In genomic region chr2:97845818-97846217, GRCh38 we compare ENCODE assay signal across 16 cellular contexts.
"Had no signal": no experiment of that assay in that cellular context is flagged by ENCODE, and none has a peak within 500 bp of the region (broad histone marks: within the 10 kb centered on the region; RNA-seq: fewer than 3 reads in every experiment).

No MANE protein-coding gene starts in this region.

- H3K27me3 ChIP-seq: cardiac muscle cell, testis, upper lobe of left lung had no signal

- H3K27me3 Mint-ChIP-seq: activated B cell treated with CpG ODN at 0.5 μM for 24 hours; activated CD4-positive, alpha-beta memory T cell treated with anti-CD3 and anti-CD28 coated beads for 36 hours; activated naive CD8-positive, alpha-beta T cell treated with anti-CD3 and anti-CD28 coated beads, Interleukin-2, amount 10 ng/mL, durations not matched to agents 7 days and 5 days had no signal

- H3K4me3 ChIP-seq: cardiac muscle cell, lower lobe of right lung, testis, upper lobe of left lung had no signal

- H3K4me1 ChIP-seq: testis had no signal

- H3K27ac ChIP-seq: cardiac muscle cell, lower lobe of right lung, testis, upper lobe of left lung had no signal

- ATAC-seq: activated CD8-positive, alpha-beta memory T cell treated with anti-CD3 and anti-CD28 coated beads, Interleukin-2, amount 10 ng/mL, durations not matched to agents 7 days and 5 days; left cardiac atrium; lower lobe of right lung had no signal

- H3K4me1 Mint-ChIP-seq: nephron progenitor cell had no signal

- H3K9me3 ChIP-seq: lower lobe of right lung, testis, upper lobe of left lung had no signal

- H3K4me3 Mint-ChIP-seq: activated B cell treated with CpG ODN at 0.5 μM for 24 hours; activated CD4-positive, alpha-beta memory T cell treated with anti-CD3 and anti-CD28 coated beads for 36 hours; activated CD8-positive, alpha-beta memory T cell treated with anti-CD3 and anti-CD28 coated beads, Interleukin-2, amount 10 ng/mL, durations not matched to agents 7 days and 5 days; activated naive CD8-positive, alpha-beta T cell treated with anti-CD3 and anti-CD28 coated beads, Interleukin-2, amount 10 ng/mL, durations not matched to agents 7 days and 5 days; nephron progenitor cell had no signal

- DNase-seq: activated B cell treated with CpG ODN at 0.5 μM for 24 hours; activated CD4-positive, alpha-beta memory T cell treated with anti-CD3 and anti-CD28 coated beads for 36 hours; activated CD4-positive, alpha-beta T cell treated with anti-CD3 and anti-CD28 coated beads for 4 hours; activated CD8-positive, alpha-beta memory T cell treated with anti-CD3 and anti-CD28 coated beads, Interleukin-2, amount 10 ng/mL, durations not matched to agents 7 days and 5 days; activated naive CD4-positive, alpha-beta T cell treated with Interleukin-2 at 50 U/mL for 16 hours; activated naive CD8-positive, alpha-beta T cell treated with anti-CD3 and anti-CD28 coated beads, Interleukin-2, amount 10 ng/mL, durations not matched to agents 7 days and 5 days; amygdala; left cardiac atrium; lower lobe of right lung; nephron progenitor cell; occipital lobe; T-helper 9 cell; testis; upper lobe of left lung had no signal

- H3K36me3 ChIP-seq: cardiac muscle cell had no signal

- H3K27ac Mint-ChIP-seq: activated B cell treated with CpG ODN at 0.5 μM for 24 hours; activated CD4-positive, alpha-beta memory T cell treated with anti-CD3 and anti-CD28 coated beads for 36 hours; activated CD8-positive, alpha-beta memory T cell treated with anti-CD3 and anti-CD28 coated beads, Interleukin-2, amount 10 ng/mL, durations not matched to agents 7 days and 5 days; activated naive CD8-positive, alpha-beta T cell treated with anti-CD3 and anti-CD28 coated beads, Interleukin-2, amount 10 ng/mL, durations not matched to agents 7 days and 5 days; activated T-helper 2 cell treated with anti-CD3 and anti-CD28 coated beads, Interferon-gamma antibody, Interleukin-2, Interleukin-4, amounts not matched to agents 10 μg/mL and 5 μg/mL and 100 μg/mL, durations not matched to agents 14 hours and 24 hours and 36 hours; nephron progenitor cell had no signal
